In the genomic region with DNA sequence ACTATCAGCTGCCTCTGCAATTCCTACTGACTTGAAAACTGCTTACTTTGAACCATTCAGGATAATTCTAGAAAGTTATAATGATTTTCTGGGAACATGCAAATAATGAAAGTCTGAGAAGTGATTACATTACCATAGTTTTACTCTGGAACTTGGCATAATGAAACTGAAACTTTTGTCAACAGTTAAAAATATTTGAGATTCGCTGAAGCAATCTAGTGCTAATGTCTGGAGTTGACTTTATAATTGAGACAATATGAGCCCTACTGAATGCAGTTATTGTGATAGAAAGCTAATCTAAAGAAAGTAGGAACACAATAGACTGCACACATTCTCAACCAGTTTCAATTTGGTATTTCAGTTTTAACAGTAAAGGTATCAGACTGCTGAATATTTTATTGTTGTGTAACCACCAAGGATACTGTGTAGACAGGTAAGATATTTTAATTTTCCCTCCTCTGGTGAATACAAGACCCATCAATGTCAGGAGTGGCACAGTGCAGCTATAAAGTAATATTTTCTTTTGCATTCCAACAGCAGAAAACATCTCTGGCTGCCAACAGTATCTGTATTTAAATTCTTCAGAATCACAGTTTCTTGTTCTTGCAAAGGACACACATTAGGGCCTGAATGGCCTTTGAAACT, we compare ENCODE assay signal across 9 cellular contexts.
DNase-seq lines count a peak whose midpoint lies in the region; ATAC-seq and TF ChIP-seq lines count a peak whose summit lies in the region.
"Had no signal": no experiment of that assay in that cellular context is flagged by ENCODE, and none has a peak within 500 bp of the region (broad histone marks: within the 10 kb centered on the region; RNA-seq: fewer than 3 reads in every experiment).

No MANE protein-coding gene starts in this region.

- in situ Hi-C loops in gastrocnemius medialis (cut with MboI; ENCODE audit: low sequenced_read_pairs in 4 of 4), result no loop called here

- TF ChIP-seq CTCF in gastrocnemius medialis (IDR thresholded peaks at IDR 0.05 in 4 of 5, conservative IDR thresholded peaks at IDR 0.05 in 1 of 5), result no peak

- H3K36me3 ChIP-seq in ACC112 (ENCODE audit: insufficient read depth, low read length) (no peaks in the 10 kb centered on the region), HUES6 (ENCODE audit: control insufficient read depth, insufficient read depth, low read length) (no peaks in the 10 kb centered on the region), gastrocnemius medialis (no peaks in the 10 kb centered on the region), MG63 (no peaks in the 10 kb centered on the region)

- H3K9ac ChIP-seq in HUES6 (ENCODE audit: low read length), result peak overlapping the region; percentile 67

- H3K79me2 ChIP-seq in ACC112 (ENCODE audit: control insufficient read depth, insufficient read depth, low read length, unreplicated experiment), result no peaks in the 10 kb centered on the region

- H2AFZ ChIP-seq in ACC112 (ENCODE audit: low read length, unreplicated experiment), result peak overlapping the region; percentile 13

- no peaks in the 10 kb centered on the region for H3K27me3 ChIP-seq in ACC112 (ENCODE audit: insufficient read depth, low read length)
- no peaks in the 10 kb centered on the region for H3K27me3 ChIP-seq in HUES6 (ENCODE audit: control insufficient read depth, insufficient read depth, low read length)
- H3K27me3 ChIP-seq in gastrocnemius medialis, result no peaks in the 10 kb centered on the region
- H3K27me3 ChIP-seq in MG63, result no peaks in the 10 kb centered on the region

- TF ChIP-seq POLR2A in gastrocnemius medialis (IDR thresholded peaks at IDR 0.05), result no peak

- H3K27ac ChIP-seq in ACC112 (ENCODE audit: low read depth, low read length), result peak overlapping the region; percentile 90
- peak overlapping the region; percentile 79 for H3K27ac ChIP-seq in HUES6 (ENCODE audit: low read depth, low read length)
- no peak overlapping the region for H3K27ac ChIP-seq in gastrocnemius medialis

- intact Hi-C loops in gastrocnemius medialis (cut with DNase I; ENCODE audit: low total_unique reads), result no loop called here

- DNase-seq in fibroblast of peridontal ligament (ENCODE audit: extremely low read depth) (peak; percentile 68), gastrocnemius medialis (no peak), MG63 (no peak), midbrain (lab: John Stamatoyannopoulos, UW) (no peak)
- DNase-seq in activated CD4-positive, alpha-beta T cell treated with anti-CD3 and anti-CD28 coated beads for 1 hour, result no peak
- DNase-seq: CD4-positive, CD25-positive, alpha-beta regulatory T cell had no signal

- ATAC-seq in GM21576 (IDR thresholded peaks at IDR 0.05; ENCODE audit: unreplicated experiment) (peak; percentile 27), gastrocnemius medialis (no peak)

- H3K4me1 ChIP-seq in ACC112 (ENCODE audit: control insufficient read depth, insufficient read depth, low read length, unreplicated experiment), result peaks cover 46% of the 10 kb centered on the region
- peaks cover 32% of the 10 kb centered on the region for H3K4me1 ChIP-seq in HUES6 (ENCODE audit: control insufficient read depth, insufficient read depth, low read length)
- H3K4me1 ChIP-seq in gastrocnemius medialis, result no peaks in the 10 kb centered on the region

- H3K4me3 ChIP-seq in ACC112 (ENCODE audit: low read depth, low read length), result peak overlapping the region; percentile 48
- H3K4me3 ChIP-seq in HUES6 (ENCODE audit: low read depth, low read length), result peak overlapping the region; percentile 8; the same call in 1 of the 2 replicates
- H3K4me3 ChIP-seq in gastrocnemius medialis, result no peak overlapping the region
- H3K4me3 ChIP-seq in MG63, result no peak overlapping the region

- H3K9me3 ChIP-seq in HUES6 (ENCODE audit: control insufficient read depth, insufficient read depth, low read depth, low read length) (peaks cover 18% of the 10 kb centered on the region; the same call in 1 of the 2 replicates), gastrocnemius medialis (no peaks in the 10 kb centered on the region), MG63 (peaks cover 28% of the 10 kb centered on the region)

Comparison
In these comparisons a context has a peak if more than half of its experiments do, and no peak if none do; other contexts are left out.
1. H3K27ac ChIP-seq: peak in ACC112 (single experiment) and HUES6 (single experiment); none in gastrocnemius medialis (0 of 4).
2. H3K4me3 ChIP-seq: peak in ACC112 (single experiment) and HUES6 (single experiment); none in gastrocnemius medialis (0 of 4) and MG63 (single experiment).